Comparison of ENCODE assay signal across 8 cellular contexts in the genomic region with DNA sequence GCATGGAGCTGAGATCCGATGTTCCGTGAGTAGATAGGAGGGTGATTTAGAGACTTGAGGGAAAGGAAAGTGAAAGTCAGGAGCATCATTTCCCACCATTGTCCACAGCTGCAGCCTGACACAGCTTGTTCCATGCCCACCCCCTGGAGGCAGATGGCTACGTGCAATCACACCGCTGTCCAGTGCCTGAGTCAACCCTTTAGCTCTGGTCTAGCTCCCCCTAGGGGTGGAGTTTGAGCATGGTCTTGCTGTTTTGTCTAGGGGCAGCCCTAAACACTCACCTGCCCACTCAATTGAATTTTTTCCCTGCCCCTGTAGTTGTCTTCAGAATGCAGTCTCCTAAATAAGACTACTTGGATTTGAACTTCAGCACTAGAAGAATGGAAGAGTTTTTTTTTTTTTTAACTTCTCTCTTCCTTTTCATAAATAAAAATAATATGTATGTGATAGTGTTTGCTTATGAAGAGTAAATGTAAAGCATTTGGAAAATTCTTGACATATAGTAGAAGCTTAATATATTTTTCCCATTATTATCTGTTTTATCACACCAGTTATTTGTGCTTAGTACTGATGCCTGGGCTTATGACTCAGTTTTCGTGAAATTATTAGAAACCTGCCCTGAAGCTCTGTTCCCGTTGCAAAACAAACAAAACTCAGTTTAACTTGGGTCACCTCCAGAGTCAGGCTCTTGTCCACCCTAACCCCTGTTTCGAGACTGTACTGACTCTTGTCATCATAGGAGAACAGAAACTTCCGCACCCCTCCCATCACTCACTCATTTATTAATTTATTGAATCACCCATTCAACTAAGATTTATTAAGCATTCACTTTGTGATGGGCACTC.
A peak's percentile ranks its signal among the peaks of the same experiment; 100 is the strongest.
DNase-seq lines count a peak whose midpoint lies in the region; ATAC-seq and TF ChIP-seq lines count a peak whose summit lies in the region.

No MANE protein-coding gene starts in this region.

- peak overlapping the region; percentile 40; the same call in 1 of the 2 replicates for H3K4me3 ChIP-seq in Karpas-422 (ENCODE audit: low read length)
- no peak overlapping the region for H3K4me3 ChIP-seq in lower lobe of right lung

- H3K27ac ChIP-seq in Karpas-422 (ENCODE audit: low read length) (no peak overlapping the region), lower lobe of right lung (no peak overlapping the region)

- H3K27me3 ChIP-seq in Karpas-422 (ENCODE audit: low read length) (no peaks in the 10 kb centered on the region), lower lobe of right lung (ENCODE audit: low read depth) (no peaks in the 10 kb centered on the region)

- DNase-seq in SIG-M5 treated with dmso at 0.1 percent for 504 hours (lab: John Stamatoyannopoulos, UW; ENCODE audit: unreplicated experiment) (peak; percentile 38), SIG-M5 (lab: John Stamatoyannopoulos, UW) (no peak), Karpas-422 (peak; percentile 95), RKO (ENCODE audit: low spot score) (peak; percentile 79), dermis microvascular lymphatic vessel endothelial cell (ENCODE audit: low read depth in 2 of 2) (peak; percentile 87 to 93), lower lobe of right lung (peak; percentile 59), ureter (ENCODE audit: low spot score) (peak; percentile 69)

- peaks cover 13% of the 10 kb centered on the region for H3K4me1 ChIP-seq in Karpas-422 (ENCODE audit: low read length)
- peaks cover 8% of the 10 kb centered on the region for H3K4me1 ChIP-seq in lower lobe of right lung

- H3K9me2 ChIP-seq in Karpas-422 (replicated peaks; ENCODE audit: insufficient read depth, low read length) = no peaks in the 10 kb centered on the region

- H3K36me3 ChIP-seq in Karpas-422 (ENCODE audit: insufficient read depth, low read length) (no peaks in the 10 kb centered on the region), lower lobe of right lung (no peaks in the 10 kb centered on the region)

- intact Hi-C loops in lower lobe of right lung (cut with DNase I) = no loop called here

- peak overlapping the region; percentile 42 for H3K9ac ChIP-seq in Karpas-422 (ENCODE audit: low read length)

- H2AFZ ChIP-seq in Karpas-422 (ENCODE audit: low read length) = peak overlapping the region; percentile 70; the same call in 1 of the 2 replicates

- H4K20me1 ChIP-seq in Karpas-422 (ENCODE audit: insufficient read depth, low read depth, low read length) = no peaks in the 10 kb centered on the region

- H3K79me2 ChIP-seq in Karpas-422 (ENCODE audit: low read length) = no peaks in the 10 kb centered on the region

- no peaks in the 10 kb centered on the region for H3K9me3 ChIP-seq in Karpas-422 (ENCODE audit: low read length)
- H3K9me3 ChIP-seq in lower lobe of right lung = no peaks in the 10 kb centered on the region

- peak overlapping the region; percentile 63 for H3K4me2 ChIP-seq in Karpas-422 (ENCODE audit: low read depth, low read length, poor library complexity, severe bottlenecking)

- ATAC-seq in GM21619 (IDR thresholded peaks at IDR 0.05; ENCODE audit: unreplicated experiment) = peak; percentile 82
- peak; percentile 85 to 86 for ATAC-seq in lower lobe of right lung

- peak; percentile 81 for TF ChIP-seq CTCF in lower lobe of right lung (IDR thresholded peaks at IDR 0.05)
